Comparison of ENCODE assay signal across 8 cellular contexts in the genomic region with DNA sequence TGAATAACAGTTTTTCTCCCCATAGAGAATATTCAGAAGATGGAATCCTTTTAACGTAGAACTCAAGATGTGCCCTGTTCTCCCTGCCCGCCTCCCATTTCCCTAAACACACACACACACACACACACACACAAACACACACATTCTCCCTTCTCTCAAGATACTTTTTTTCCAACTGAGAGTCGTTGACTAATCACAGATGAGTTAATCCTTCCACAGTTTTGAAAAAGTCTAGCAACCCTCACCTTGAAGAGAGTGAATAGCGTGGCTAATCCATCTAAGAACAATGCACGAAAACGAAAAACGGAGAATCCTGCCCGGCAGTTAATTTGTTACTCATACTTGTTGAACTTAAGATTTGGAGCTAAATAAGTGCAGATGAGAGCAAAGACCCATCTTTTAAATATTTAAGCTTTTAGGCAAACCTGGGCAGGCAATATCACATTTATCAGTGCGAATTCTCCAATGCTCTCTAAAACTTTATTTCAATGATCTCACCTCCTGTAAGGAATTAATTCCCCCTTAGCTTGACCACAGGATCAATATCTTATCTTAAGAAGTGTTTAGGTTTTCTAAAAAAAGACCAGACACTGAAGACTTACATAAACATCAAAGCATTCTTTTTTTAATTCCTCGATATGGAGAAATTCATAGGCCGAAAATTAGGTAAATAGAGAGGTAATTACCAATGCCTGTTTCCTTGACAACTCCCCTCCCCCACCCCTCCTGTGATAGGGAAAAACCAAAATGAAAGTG. TPM values are rescaled to one million over a fixed set of nuclear protein-coding genes. Genes with fewer than 3 reads are reported as not detected.
DNase-seq lines count a peak whose midpoint lies in the region; ATAC-seq and TF ChIP-seq lines count a peak whose summit lies in the region.

No MANE protein-coding gene starts in this region.

- H3K27ac ChIP-seq in SJCRH30 = peak overlapping the region; percentile 16; the same call in 1 of the 2 replicates

- no peaks in the 10 kb centered on the region for H3K9me3 Mint-ChIP-seq in activated T-cell treated with anti-CD3 and anti-CD28 coated beads, Interleukin-2, amount 50 U/mL, for 72 hours
- H3K9me3 Mint-ChIP-seq in osteocyte (ENCODE audit: unreplicated experiment) = no peaks in the 10 kb centered on the region

- H3K4me1 ChIP-seq in SJCRH30 = peaks cover 3% of the 10 kb centered on the region; the same call in 1 of the 2 replicates

- peak overlapping the region; percentile 68 for H3K4me3 ChIP-seq in SJCRH30

- peaks cover 24% of the 10 kb centered on the region for H3K4me1 Mint-ChIP-seq in activated T-cell treated with anti-CD3 and anti-CD28 coated beads, Interleukin-2, amount 50 U/mL, for 72 hours (ENCODE audit: low read depth)
- H3K4me1 Mint-ChIP-seq in osteocyte (ENCODE audit: unreplicated experiment) = peaks cover 22% of the 10 kb centered on the region

- H3K27ac Mint-ChIP-seq in activated T-cell treated with anti-CD3 and anti-CD28 coated beads, Interleukin-2, amount 50 U/mL, for 72 hours = peak overlapping the region; percentile 90
- H3K27ac Mint-ChIP-seq in osteocyte (ENCODE audit: unreplicated experiment) = peak overlapping the region; percentile 87

- no peaks in the 10 kb centered on the region for H3K36me3 ChIP-seq in SJCRH30

- TF ChIP-seq CTCF in osteocyte (IDR thresholded peaks at IDR 0.05) = no peak

- no peaks in the 10 kb centered on the region for H3K9me3 ChIP-seq in SJCRH30 (replicated peaks)

- peak overlapping the region; percentile 93 to 97 for H3K4me3 Mint-ChIP-seq in activated T-cell treated with anti-CD3 and anti-CD28 coated beads, Interleukin-2, amount 50 U/mL, for 72 hours
- H3K4me3 Mint-ChIP-seq in osteocyte (ENCODE audit: unreplicated experiment) = peak overlapping the region; percentile 83

- peaks cover 7% of the 10 kb centered on the region for H3K27me3 Mint-ChIP-seq in activated T-cell treated with anti-CD3 and anti-CD28 coated beads, Interleukin-2, amount 50 U/mL, for 72 hours (ENCODE audit: low read depth)
- peaks cover 2% of the 10 kb centered on the region for H3K27me3 Mint-ChIP-seq in osteocyte (ENCODE audit: unreplicated experiment)

- H3K27me3 ChIP-seq in SJCRH30 = no peaks in the 10 kb centered on the region

- no peak for DNase-seq in activated T-cell treated with anti-CD3 and anti-CD28 coated beads, Interleukin-2, amount 50 U/mL, for 72 hours
- no peak for DNase-seq in activated T-cell treated with anti-CD3 and anti-CD28 coated beads, Interleukin-2, amount 50 U/mL, for 1 hour
- DNase-seq in SJCRH30 (peak; percentile 45 to 66), fibroblast of gingiva (ENCODE audit: low read depth) (peak; percentile 51), osteocyte (ENCODE audit: extremely low spot score, unreplicated experiment) (no peak)

- H3K36me3 Mint-ChIP-seq in activated T-cell treated with anti-CD3 and anti-CD28 coated beads, Interleukin-2, amount 50 U/mL, for 72 hours (ENCODE audit: insufficient read depth in 2 of 2) = peaks cover 0 to 5% of the 10 kb centered on the region in 2 donors
- H3K36me3 Mint-ChIP-seq in osteocyte (ENCODE audit: unreplicated experiment) = no peaks in the 10 kb centered on the region

- ATAC-seq in activated T-cell treated with anti-CD3 and anti-CD28 coated beads, Interleukin-2, amount 50 U/mL, for 72 hours (replicated peaks in 1 of 2) = no peak
- no peak for ATAC-seq in HG02981 (IDR thresholded peaks at IDR 0.05; ENCODE audit: unreplicated experiment)
- no peak for ATAC-seq in GM19467 (IDR thresholded peaks at IDR 0.05; ENCODE audit: unreplicated experiment)
- ATAC-seq in HG03342 (IDR thresholded peaks at IDR 0.05; ENCODE audit: unreplicated experiment) = no peak

RNA-seq across cellular contexts. Expression of a gene that starts 1.1 kb away (rescaled TPM):
- 1 to 10 TPM; 8.0 to 9.5 TPM for total RNA-seq in activated T-cell treated with anti-CD3 and anti-CD28 coated beads, Interleukin-2, amount 50 U/mL, for 72 hours
- total RNA-seq in SJCRH30 (2014; rRNA removed; shearing (Covaris generic)) = 13.2 and 16.7 TPM in 2 replicates
- total RNA-seq in osteocyte = 8.3 and 10.1 TPM in 2 replicates

Comparison
In these comparisons a context has a peak if more than half of its experiments do, and no peak if none do; other contexts are left out.
1. DNase-seq: peak in SJCRH30 (2 of 2) and fibroblast of gingiva (single experiment); none in activated T-cell treated with anti-CD3 and anti-CD28 coated beads, Interleukin-2, amount 50 U/mL, for 72 hours (0 of 2), activated T-cell treated with anti-CD3 and anti-CD28 coated beads, Interleukin-2, amount 50 U/mL, for 1 hour (single experiment) and osteocyte (single experiment).